8 cellular contexts compared by ENCODE assay signal in the genomic region with DNA sequence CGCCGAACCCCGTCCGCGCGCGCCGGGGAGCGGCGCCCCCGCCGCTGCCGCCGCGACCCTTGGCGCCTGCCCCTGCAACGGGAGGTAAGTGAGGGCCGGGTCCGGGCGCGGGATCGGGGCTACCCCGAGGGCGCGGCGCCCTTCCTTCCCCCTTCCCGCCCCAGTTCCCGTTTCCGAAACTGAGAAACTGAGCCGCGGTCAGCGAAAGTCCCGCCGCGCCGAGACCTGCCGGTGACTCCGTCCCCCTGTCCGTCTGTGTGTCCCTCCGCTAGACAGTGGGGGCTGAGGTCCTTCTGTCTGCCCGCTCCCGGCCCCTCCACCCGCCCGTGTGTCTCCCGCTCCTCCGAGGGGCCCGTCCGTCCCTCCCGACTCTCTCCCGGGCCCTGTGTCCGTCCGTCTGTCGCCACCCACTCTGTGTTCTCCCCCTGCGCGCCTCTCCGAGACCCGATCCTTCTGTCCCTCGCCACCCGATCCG. TPM values are rescaled to one million over a fixed set of nuclear protein-coding genes. Genes with fewer than 3 reads are reported as not detected.
DNase-seq lines count a peak whose midpoint lies in the region; ATAC-seq, FAIRE-seq and TF ChIP-seq lines count a peak whose summit lies in the region.

No MANE protein-coding gene starts in this region.

- H3K4me3 Mint-ChIP-seq in GM23338 (peak overlapping the region; percentile 88), chondrocyte (ENCODE audit: unreplicated experiment) (peak overlapping the region; percentile 91), mesothelial cell of epicardium (peak overlapping the region; percentile 82)

- H3K4me3 ChIP-seq in GM12864 (ENCODE audit: low read depth, low read length): peak overlapping the region; percentile 65
- H3K4me3 ChIP-seq in GM23338: peak overlapping the region; percentile 84
- peak overlapping the region; percentile 95 for H3K4me3 ChIP-seq in OCI-LY1 (ENCODE audit: low read depth, low read length, poor library complexity, severe bottlenecking)

- H3K36me3 Mint-ChIP-seq in GM23338 (ENCODE audit: low read depth): no peaks in the 10 kb centered on the region; the same call in 2 of the 3 replicates
- H3K36me3 Mint-ChIP-seq in chondrocyte (ENCODE audit: low read depth): no peaks in the 10 kb centered on the region
- H3K36me3 Mint-ChIP-seq in mesothelial cell of epicardium: no peaks in the 10 kb centered on the region

- H2AFZ ChIP-seq in GM23338 (no peak overlapping the region; the same call in 1 of the 2 replicates), OCI-LY1 (ENCODE audit: low read length) (no peak overlapping the region)

- TF ChIP-seq CTCF in GM12864 (IDR thresholded peaks at IDR 0.05; ENCODE audit: low read depth, low read length, missing control alignments): no peak
- TF ChIP-seq CTCF in GM23338 (conservative IDR thresholded peaks at IDR 0.05; ENCODE audit: low read depth in 2 of 2): no peak
- no peak for TF ChIP-seq CTCF in OCI-LY1 (IDR thresholded peaks at IDR 0.05; ENCODE audit: low read length)
- no peak for TF ChIP-seq CTCF in chondrocyte (IDR thresholded peaks at IDR 0.05)
- TF ChIP-seq CTCF in mesothelial cell of epicardium (IDR thresholded peaks at IDR 0.05; ENCODE audit: unreplicated experiment): no peak

- ATAC-seq in GM23338 (no peak), GM18870 (IDR thresholded peaks at IDR 0.05; ENCODE audit: unreplicated experiment) (no peak), HG02798 (IDR thresholded peaks at IDR 0.05; ENCODE audit: poor library complexity, unreplicated experiment) (no peak)

- H3K4me1 Mint-ChIP-seq in GM23338: peaks cover 42% of the 10 kb centered on the region
- peaks cover 27% of the 10 kb centered on the region for H3K4me1 Mint-ChIP-seq in chondrocyte (ENCODE audit: low read depth)
- peaks cover 25% of the 10 kb centered on the region for H3K4me1 Mint-ChIP-seq in mesothelial cell of epicardium

- 0 out of 2 replicates have a peak, but pooled peaks cover 12% of the 10 kb centered on the region for H3K79me2 ChIP-seq in GM23338 (replicated peaks; ENCODE audit: insufficient read depth)
- no peaks in the 10 kb centered on the region for H3K79me2 ChIP-seq in OCI-LY1 (ENCODE audit: insufficient read depth, low read length)

- H3K9me3 ChIP-seq in OCI-LY1 (ENCODE audit: low read length): no peaks in the 10 kb centered on the region

- H3K36me3 ChIP-seq in GM23338 (ENCODE audit: insufficient read depth): no peaks in the 10 kb centered on the region
- peaks cover 4% of the 10 kb centered on the region; the same call in 1 of the 2 replicates for H3K36me3 ChIP-seq in OCI-LY1 (ENCODE audit: insufficient read depth, low read length)

- H3K4me1 ChIP-seq in GM23338 (ENCODE audit: insufficient read depth) (peaks cover 30% of the 10 kb centered on the region), OCI-LY1 (ENCODE audit: insufficient read depth, low read length, severe bottlenecking) (peaks cover 22% of the 10 kb centered on the region)

- peaks cover 7% of the 10 kb centered on the region for H4K20me1 ChIP-seq in GM23338 (replicated peaks; ENCODE audit: insufficient read depth)
- H4K20me1 ChIP-seq in OCI-LY1 (ENCODE audit: insufficient read depth, low read length): no peaks in the 10 kb centered on the region

- FAIRE-seq in urothelium cell line (lab: Jason Lieb, UNC): no peak

- H3K4me2 ChIP-seq in GM23338: peak overlapping the region; percentile 89
- peak overlapping the region; percentile 91 for H3K4me2 ChIP-seq in OCI-LY1 (ENCODE audit: low read length)

- H3K27ac ChIP-seq in GM23338 (ENCODE audit: low read depth): no peak overlapping the region
- no peak overlapping the region for H3K27ac ChIP-seq in OCI-LY1 (ENCODE audit: low read depth, low read length, poor library complexity, severe bottlenecking)

- H3K9me3 Mint-ChIP-seq in GM23338 (peaks cover 3% of the 10 kb centered on the region; the same call in 1 of the 3 replicates), chondrocyte (ENCODE audit: low read depth) (no peaks in the 10 kb centered on the region), mesothelial cell of epicardium (no peaks in the 10 kb centered on the region)

- DNase-seq in GM12864 (ENCODE audit: low read depth): no peak
- no peak for DNase-seq in GM23338 (ENCODE audit: low spot score)
- no peak for DNase-seq in chondrocyte (ENCODE audit: low spot score)
- DNase-seq in mesothelial cell of epicardium (ENCODE audit: low spot score in 2 of 2, unreplicated experiment in 2 of 2): no peak
- peak; percentile 47 for DNase-seq in urothelium cell line (ENCODE audit: low spot score)

- no peaks in the 10 kb centered on the region for H3F3A ChIP-seq in GM23338 (replicated peaks; ENCODE audit: low read depth)
- no peaks in the 10 kb centered on the region for H3F3A ChIP-seq in OCI-LY1 (ENCODE audit: insufficient read depth, low read length)

- H3K27ac Mint-ChIP-seq in GM23338 (no peak overlapping the region), chondrocyte (ENCODE audit: unreplicated experiment) (peak overlapping the region; percentile 83), mesothelial cell of epicardium (peak overlapping the region; percentile 71)

- H3K9me2 ChIP-seq in GM23338 (ENCODE audit: insufficient read depth) (no peaks in the 10 kb centered on the region), OCI-LY1 (ENCODE audit: low read depth, low read length) (no peaks in the 10 kb centered on the region)

- peak overlapping the region; percentile 85 for H3K9ac ChIP-seq in OCI-LY1 (ENCODE audit: low read length)

- peaks cover 30% of the 10 kb centered on the region for H3K27me3 Mint-ChIP-seq in GM23338 (ENCODE audit: insufficient read depth, low read depth, poor library complexity)
- no peaks in the 10 kb centered on the region for H3K27me3 Mint-ChIP-seq in chondrocyte (ENCODE audit: low read depth)
- H3K27me3 Mint-ChIP-seq in mesothelial cell of epicardium (ENCODE audit: low read depth): peaks cover 35% of the 10 kb centered on the region

- H3K27me3 ChIP-seq in GM23338 (ENCODE audit: insufficient read depth): peaks cover 10% of the 10 kb centered on the region
- no peaks in the 10 kb centered on the region for H3K27me3 ChIP-seq in OCI-LY1 (ENCODE audit: insufficient read depth, low read length)

TF ChIP-seq in GM23338, 12 proteins besides CTCF, POLR2A, EP300 and RAD21 (continues in another document):
- no peak for TF ChIP-seq EZH2phosphoT487 (IDR thresholded peaks at IDR 0.05; ENCODE audit: unreplicated experiment)
- no peak for TF ChIP-seq ZNF114 (CRISPR knock-in tag; IDR thresholded peaks at IDR 0.05)
- TF ChIP-seq EZH2 (IDR thresholded peaks at IDR 0.05; ENCODE audit: low read depth, unreplicated experiment): no peak

RNA-seq across cellular contexts. Expression of gene PRKCD, which starts 0.4 kb away (rescaled TPM):
- total RNA-seq in GM23338 (2014; rRNA removed; shearing (Covaris generic)): 10.2 and 11.8 TPM in 2 replicates
- polyA plus RNA-seq in GM23338 (2016; fragmentation: Nextera tagmentation; extraction: Ambion mirVana): 11.3 and 12.5 TPM in 2 replicates
- total RNA-seq in chondrocyte: 11.6 to 20.0 TPM (median 17.1 TPM) in 3 replicates
- 15.2 to 17.0 TPM (median 16.1 TPM) in 3 replicates for total RNA-seq in mesothelial cell of epicardium

RNA-seq across cellular contexts. Expression of gene RFT1, which starts 31.1 kb away (rescaled TPM):
- 13.3 and 15.3 TPM in 2 replicates for total RNA-seq in GM23338 (2014; rRNA removed; shearing (Covaris generic))
- 11.0 and 11.3 TPM in 2 replicates for polyA plus RNA-seq in GM23338 (2016; fragmentation: Nextera tagmentation; extraction: Ambion mirVana)
- total RNA-seq in chondrocyte (13.9 to 19.3 TPM (median 14.8 TPM) in 3 replicates), mesothelial cell of epicardium (27.7 to 30.4 TPM (median 28.3 TPM) in 3 replicates)
